In the genomic region with DNA sequence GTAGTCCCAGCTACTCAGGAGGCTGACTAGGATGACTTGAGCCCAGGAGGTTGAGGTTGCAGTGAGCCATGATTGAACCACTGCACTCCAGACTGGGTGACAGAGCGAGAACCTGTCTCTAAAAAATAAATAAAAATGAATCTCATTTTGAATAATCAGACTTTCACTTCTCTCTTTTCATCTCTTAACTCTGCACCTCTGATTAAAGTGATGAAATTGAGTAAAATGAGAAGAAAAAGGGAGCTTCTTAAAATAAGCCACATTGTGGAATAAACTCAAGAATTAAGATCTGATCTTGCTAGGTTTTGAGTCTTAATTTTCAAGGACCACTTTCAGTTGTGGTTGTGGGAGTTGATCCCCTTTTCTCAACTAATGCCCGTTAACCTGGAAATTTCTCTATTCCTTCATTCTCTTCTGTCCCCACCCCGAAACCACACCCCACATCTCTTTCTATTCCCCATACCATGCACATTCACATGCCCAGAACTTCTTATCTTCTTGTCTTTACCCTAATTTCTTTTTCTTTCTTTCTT, we compare ENCODE assay signal across 12 cellular contexts.
DNase-seq lines count a peak whose midpoint lies in the region; ATAC-seq and TF ChIP-seq lines count a peak whose summit lies in the region.
"Had no signal": no experiment of that assay in that cellular context is flagged by ENCODE, and none has a peak within 500 bp of the region (broad histone marks: within the 10 kb centered on the region; RNA-seq: fewer than 3 reads in every experiment).

No MANE protein-coding gene starts in this region.

- intact Hi-C loops in CD4-positive, alpha-beta T cell (cut with DNase I, micrococcal nuclease): no loop called here

- no peak for TF ChIP-seq POLR2A in gastroesophageal sphincter (IDR thresholded peaks at IDR 0.05)

- no peak overlapping the region; the same call in 1 of the 2 replicates for H3K4me3 ChIP-seq in GM12864 (ENCODE audit: low read depth, low read length)
- H3K4me3 ChIP-seq in gastroesophageal sphincter: no peak overlapping the region

- ATAC-seq in GM18909 (IDR thresholded peaks at IDR 0.05; ENCODE audit: poor library complexity, unreplicated experiment): peak; percentile 73
- ATAC-seq in HG02759 (IDR thresholded peaks at IDR 0.05; ENCODE audit: unreplicated experiment): peak; percentile 68
- no peak for ATAC-seq in gastroesophageal sphincter
- no peak for ATAC-seq in CD4-positive, alpha-beta T cell (ENCODE audit: poor library complexity)
- ATAC-seq: activated CD8-positive, alpha-beta T cell treated with anti-CD3 and anti-CD28 coated beads, Interleukin-2, amount 10 ng/mL, durations not matched to agents 7 days and 5 days; CD8-positive, alpha-beta T cell had no signal

- no peaks in the 10 kb centered on the region for H3K27me3 Mint-ChIP-seq in CD4-positive, alpha-beta T cell

- no peak for TF ChIP-seq EP300 in gastroesophageal sphincter (IDR thresholded peaks at IDR 0.05)

- no peak overlapping the region for H3K4me3 Mint-ChIP-seq in CD4-positive, alpha-beta T cell
- H3K4me3 Mint-ChIP-seq: activated CD8-positive, alpha-beta T cell treated with anti-CD3 and anti-CD28 coated beads, Interleukin-2, amount 10 ng/mL, durations not matched to agents 7 days and 5 days; CD8-positive, alpha-beta T cell; neural crest cell had no signal

- no peaks in the 10 kb centered on the region for H3K9me3 ChIP-seq in gastroesophageal sphincter
- no peaks in the 10 kb centered on the region for H3K9me3 ChIP-seq in CD4-positive, alpha-beta T cell (ENCODE audit: control insufficient read depth, low read length)

- no peaks in the 10 kb centered on the region for H3K36me3 Mint-ChIP-seq in CD4-positive, alpha-beta T cell (ENCODE audit: low read depth)
- H3K36me3 Mint-ChIP-seq: CD8-positive, alpha-beta T cell had no signal

- TF ChIP-seq CTCF in GM12864 (IDR thresholded peaks at IDR 0.05; ENCODE audit: low read depth, low read length, missing control alignments): no peak
- no peak for TF ChIP-seq CTCF in gastroesophageal sphincter (IDR thresholded peaks at IDR 0.05)
- TF ChIP-seq CTCF in CD4-positive, alpha-beta T cell (IDR thresholded peaks at IDR 0.05): no peak

- no peaks in the 10 kb centered on the region for H3K9me3 Mint-ChIP-seq in CD4-positive, alpha-beta T cell
- H3K9me3 Mint-ChIP-seq: CD8-positive, alpha-beta T cell had no signal

- DNase-seq in GM12864 (ENCODE audit: low read depth): peak; percentile 59
- DNase-seq in NAMALWA (ENCODE audit: low spot score): peak; percentile 22
- DNase-seq in caudate nucleus (lab: John Stamatoyannopoulos, UW): no peak
- no peak for DNase-seq in CD4-positive, alpha-beta T cell
- DNase-seq in activated CD4-positive, alpha-beta T cell treated with anti-CD3 and anti-CD28 coated beads, Interleukin-2, amount 50 U/mL, for 4 hours: no peak
- DNase-seq: activated CD8-positive, alpha-beta T cell treated with anti-CD3 and anti-CD28 coated beads, Interleukin-2, amount 10 ng/mL, durations not matched to agents 7 days and 5 days; CD8-positive, alpha-beta T cell; SHP77 had no signal

- no peaks in the 10 kb centered on the region for H3K27me3 ChIP-seq in gastroesophageal sphincter
- H3K27me3 ChIP-seq in CD4-positive, alpha-beta T cell (ENCODE audit: control insufficient read depth, insufficient read depth, low read length): no peaks in the 10 kb centered on the region

- WGBS in gastroesophageal sphincter (ENCODE audit: low coverage in 1 of 2), 2 donors: 88 to 89% methylated on average over 3 of the region's 3 CpGs

- POLR2A ChIA-PET in CD4-positive, alpha-beta T cell (lab: Charles Lee): interaction anchor here (4.2 kb wide), 1 partner anchor 455 kb away, joined by 22 read pairs; no protein-coding TSS in a partner anchor

- H3K4me1 Mint-ChIP-seq in CD4-positive, alpha-beta T cell (ENCODE audit: low read depth): no peaks in the 10 kb centered on the region
- H3K4me1 Mint-ChIP-seq: neural crest cell had no signal

- H3K4me1 ChIP-seq in gastroesophageal sphincter: peaks cover 8 to 40% (median 14%) of the 10 kb centered on the region in 3 donors

- no peak overlapping the region for H3K27ac Mint-ChIP-seq in CD4-positive, alpha-beta T cell
- H3K27ac Mint-ChIP-seq: activated CD8-positive, alpha-beta T cell treated with anti-CD3 and anti-CD28 coated beads, Interleukin-2, amount 10 ng/mL, durations not matched to agents 7 days and 5 days; CD8-positive, alpha-beta T cell had no signal

- no peaks in the 10 kb centered on the region for H3K36me3 ChIP-seq in gastroesophageal sphincter

- H3K27ac ChIP-seq in caudate nucleus (ENCODE audit: low read depth, low read length) (no peak overlapping the region), gastroesophageal sphincter (no peak overlapping the region)
- no peak overlapping the region for H3K27ac ChIP-seq in CD4-positive, alpha-beta T cell (ENCODE audit: low read depth, low read length)

- CTCF ChIA-PET in CD4-positive, alpha-beta T cell (lab: Charles Lee): interaction anchor here (0.7 to 6.3 kb wide), 2 partner anchors 191 to 455 kb away, joined by 3 to 42 read pairs; no protein-coding TSS in a partner anchor

Comparison
In these comparisons a context has a peak if more than half of its experiments do, and no peak if none do; other contexts are left out.
1. DNase-seq: peak in GM12864 (single experiment) and NAMALWA (single experiment); none in caudate nucleus (0 of 61), CD4-positive, alpha-beta T cell (0 of 10) and activated CD4-positive, alpha-beta T cell treated with anti-CD3 and anti-CD28 coated beads, Interleukin-2, amount 50 U/mL, for 4 hours (0 of 2).
2. ATAC-seq: peak in GM18909 (single experiment) and HG02759 (single experiment); none in gastroesophageal sphincter (single experiment) and CD4-positive, alpha-beta T cell (single experiment).